In the genomic region with DNA sequence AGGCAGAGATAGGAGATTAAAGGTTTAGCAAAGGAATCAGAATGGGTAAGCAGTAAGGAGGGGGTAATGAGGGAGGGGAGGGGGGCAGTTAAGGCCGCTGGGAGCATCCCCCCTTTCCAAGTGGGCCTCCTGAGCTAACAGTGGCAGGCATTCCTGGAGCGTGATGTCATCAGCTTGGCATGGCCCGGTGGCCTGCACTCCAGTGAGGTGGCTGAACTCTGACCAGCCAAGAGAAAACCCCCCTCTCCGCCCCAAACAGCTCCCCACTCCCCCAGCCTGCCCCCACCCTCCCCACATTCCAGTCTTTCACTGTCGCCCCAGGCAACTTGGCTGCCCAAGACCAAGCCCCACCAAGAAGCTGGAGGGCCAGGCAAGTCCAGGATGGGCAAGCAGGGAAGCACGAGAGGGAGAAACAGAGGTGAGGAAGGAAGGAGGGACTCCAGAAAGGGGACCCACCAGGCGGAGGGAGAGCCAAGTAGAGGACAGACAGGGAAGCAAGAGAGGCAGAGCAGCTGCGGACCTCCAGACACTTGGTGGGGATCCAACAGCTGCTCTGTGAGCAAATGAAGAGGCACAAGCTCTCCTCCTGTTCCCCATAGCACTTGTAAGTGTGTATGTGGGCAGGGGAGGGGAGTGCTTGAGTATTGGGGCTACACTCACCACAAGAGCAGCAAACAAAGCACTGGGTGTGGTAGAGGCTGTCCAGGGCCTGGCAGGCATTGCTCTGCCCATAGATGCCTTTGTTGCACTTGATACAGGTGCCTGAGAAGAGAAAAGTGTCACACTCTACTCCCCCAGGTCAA, we compare ENCODE assay signal across 8 cellular contexts. TPM values are rescaled to one million over a fixed set of nuclear protein-coding genes. Genes with fewer than 3 reads are reported as not detected.
DNase-seq lines count a peak whose midpoint lies in the region; ATAC-seq, FAIRE-seq and TF ChIP-seq lines count a peak whose summit lies in the region.

No MANE protein-coding gene starts in this region.

- H3K4me1 ChIP-seq in K562 (replicated peaks in 1 of 2; ENCODE audit: control insufficient read depth in 2 of 2, insufficient read depth in 2 of 2, low read length in 2 of 2) (peaks cover 25 to 44% of the 10 kb centered on the region in 2 experiments), kidney (ENCODE audit: control insufficient read depth in 1 of 2, insufficient read depth in 1 of 2, low read depth in 1 of 2, low read length in 2 of 2) (peaks cover 40 to 43% of the 10 kb centered on the region in 2 donors), transverse colon (peaks cover 11 to 60% (median 42%) of the 10 kb centered on the region in 4 donors)

- no peaks in the 10 kb centered on the region for H3K36me3 Mint-ChIP-seq in naive thymus-derived CD8-positive, alpha-beta T cell

- H3K4me2 ChIP-seq in K562 (ENCODE audit: insufficient read depth, low read length) = no peak overlapping the region

- no peak overlapping the region for H3K4me3 Mint-ChIP-seq in naive thymus-derived CD8-positive, alpha-beta T cell

- H3K27me3 ChIP-seq in K562 (ENCODE audit: control insufficient read depth in 2 of 2, insufficient read depth in 2 of 2, low read length in 2 of 2) (no peaks in the 10 kb centered on the region), transverse colon (peaks cover 17% of the 10 kb centered on the region)

- no peaks in the 10 kb centered on the region for H3K9me3 Mint-ChIP-seq in naive thymus-derived CD8-positive, alpha-beta T cell

- no peak overlapping the region for H2AFZ ChIP-seq in K562 (ENCODE audit: low read depth, low read length)

- no TSS peak for BruUV-seq in K562 (replicated peaks; lab: Mats Ljungman, UMichigan)

- H3K27ac ChIP-seq in K562 (ENCODE audit: extremely low read depth, low read depth, low read length) (no peak overlapping the region), kidney (ENCODE audit: low read depth in 2 of 2, low read length in 2 of 2) (peak overlapping the region; percentile 64 to 86), transverse colon (peak overlapping the region; percentile 47 to 74 (median 62))

- TF ChIP-seq CTCF in K562 (IDR thresholded peaks at IDR 0.05 in 2 of 3, conservative IDR thresholded peaks at IDR 0.05 in 1 of 3; ENCODE audit: insufficient read depth in 2 of 3, low read depth in 1 of 3, low read length in 3 of 3) = no peak
- no peak for TF ChIP-seq CTCF in kidney (IDR thresholded peaks at IDR 0.05; ENCODE audit: borderline replicate concordance, extremely low read depth, insufficient read depth)
- TF ChIP-seq CTCF in transverse colon (IDR thresholded peaks at IDR 0.05) = no peak
- no peak for TF ChIP-seq CTCF in GM13977 (IDR thresholded peaks at IDR 0.05; ENCODE audit: extremely low read depth, insufficient read depth, missing control alignments)

- H3K79me2 ChIP-seq in K562 (ENCODE audit: control insufficient read depth, insufficient read depth, low read length) = no peaks in the 10 kb centered on the region

- H3K4me3 ChIP-seq in K562 (no peak overlapping the region), kidney (ENCODE audit: low read length in 2 of 2) (peak overlapping the region in 1 of 2 donors; percentile 27), transverse colon (no peak overlapping the region)

- TF ChIP-seq EP300 in K562 (IDR thresholded peaks at IDR 0.05; ENCODE audit: low read length) (no peak), transverse colon (IDR thresholded peaks at IDR 0.05; ENCODE audit: low read depth) (no peak)

- H3K4me1 Mint-ChIP-seq in naive thymus-derived CD8-positive, alpha-beta T cell = peaks cover 3 to 9% (median 6%) of the 10 kb centered on the region in 4 donors

- in situ Hi-C loops in K562 (cut with MboI) (loop anchor here (5.0 kb wide), 1 partner anchor 74 kb away; no protein-coding TSS in a partner anchor), transverse colon (cut with MboI; ENCODE audit: low pct_ligation_motif_present in 1 of 4, low pct_unique_long_range_greater_than_20kb in 1 of 4, low sequenced_read_pairs in 3 of 4) (loop anchor here in 1 of 4 donors (10.0 kb wide), 1 partner anchor 87 kb away; no protein-coding TSS in a partner anchor), GM13977 (cut with MboI; ENCODE audit: low pct_unique_long_range_greater_than_20kb, low sequenced_read_pairs, unreplicated experiment) (loop anchor here (10.0 kb wide), 1 partner anchor 77 kb away; the partner anchor contains the start of gene CDH24)

- H3K9ac ChIP-seq in K562 (ENCODE audit: insufficient read depth in 1 of 2, low read depth in 2 of 2, low read length in 2 of 2) (peak overlapping the region in 1 of 2 experiments; percentile 79; a peak in 2 of 4 replicates), kidney (ENCODE audit: low read length in 2 of 2) (peak overlapping the region in 1 of 2 donors; percentile 63)

- 59% methylated on average over 5 of the region's 8 CpGs for WGBS in K562 (ENCODE audit: insufficient coverage, low coverage, missing lambda C conversion rate)
- WGBS in transverse colon (ENCODE audit: low coverage in 1 of 2), 2 donors = 43% methylated on average over 8 of the region's 8 CpGs; no CpG with 5 or more reads in 1 of the 2 donors

- no peaks in the 10 kb centered on the region for H3K9me1 ChIP-seq in K562 (ENCODE audit: control insufficient read depth, insufficient read depth, low read length)

- TF ChIP-seq POLR2A in K562 (conservative IDR thresholded peaks at IDR 0.05) = no peak
- TF ChIP-seq POLR2A in transverse colon (IDR thresholded peaks at IDR 0.05) = no peak

- peaks cover 0 to 6% (median 0%) of the 10 kb centered on the region in 5 donors for H3K27me3 Mint-ChIP-seq in naive thymus-derived CD8-positive, alpha-beta T cell

- no peak for FAIRE-seq in K562 (lab: Jason Lieb, UNC)
- FAIRE-seq in kidney (lab: Jason Lieb, UNC) = no peak

- intact Hi-C loops in K562 (cut with micrococcal nuclease) (no loop called here), kidney (cut with DNase I) (no loop called here), transverse colon (cut with DNase I; ENCODE audit: low total_unique reads) (no loop called here)

- CTCF ChIA-PET in K562 (lab: Yijun Ruan, JAX; ENCODE audit: low intra/inter-chr PET ratio) = interaction anchor here (0.6 kb wide), 1 partner anchor 240 kb away, joined by 7 read pairs; no protein-coding TSS in a partner anchor

- TF ChIP-seq RAD21 in K562 (CRISPR knock-in tag; conservative IDR thresholded peaks at IDR 0.05 in 1 of 2, IDR thresholded peaks at IDR 0.05 in 1 of 2) = no peak

- POLR2A ChIA-PET in K562 (lab: Yijun Ruan, JAX) = interaction anchor here (0.6 to 1.4 kb wide), 4 partner anchors 9 to 94 kb away, joined by 3 to 7 read pairs (median 5); no protein-coding TSS in a partner anchor
- POLR2A ChIA-PET in naive thymus-derived CD8-positive, alpha-beta T cell (lab: Charles Lee) = interaction anchor here (1.1 kb wide), 1 partner anchor 84 kb away, joined by 3 read pairs; no protein-coding TSS in a partner anchor

- peak; percentile 82 for DNase-seq in HT1080 (ENCODE audit: low read depth)
- DNase-seq in K562 (ENCODE audit: extremely low read depth in 1 of 4, low spot score in 3 of 4) = peak in 3 of 4 experiments; percentile 28 to 69 (median 60)
- DNase-seq in kidney = peak; percentile 85
- DNase-seq in transverse colon = peak; percentile 52
- no peak for DNase-seq in GM13977 (ENCODE audit: low spot score)
- no peak for DNase-seq in OCI-M1 (lab: John Stamatoyannopoulos, UW)
- no peak for DNase-seq in naive thymus-derived CD8-positive, alpha-beta T cell

- H3K27ac Mint-ChIP-seq in naive thymus-derived CD8-positive, alpha-beta T cell = peak overlapping the region in 4 of 10 donors; percentile 1 to 28 (median 16)

- no peaks in the 10 kb centered on the region for H4K20me1 ChIP-seq in K562 (replicated peaks; ENCODE audit: control insufficient read depth, insufficient read depth, low read length)

- no peaks in the 10 kb centered on the region for H3K36me3 ChIP-seq in K562 (ENCODE audit: control insufficient read depth, insufficient read depth, low read length)
- peaks cover 2 to 18% of the 10 kb centered on the region in 2 donors for H3K36me3 ChIP-seq in kidney (ENCODE audit: control insufficient read depth in 1 of 2, insufficient read depth in 2 of 2, low read length in 2 of 2)
- no peaks in the 10 kb centered on the region for H3K36me3 ChIP-seq in transverse colon

- ATAC-seq in K562 = no peak
- ATAC-seq in HG03457 (IDR thresholded peaks at IDR 0.05; ENCODE audit: unreplicated experiment) = no peak
- ATAC-seq in naive thymus-derived CD8-positive, alpha-beta T cell = no peak

- H3K9me3 ChIP-seq in K562 (replicated peaks; ENCODE audit: control insufficient read depth, insufficient read depth, low read depth, low read length) (no peaks in the 10 kb centered on the region), kidney (ENCODE audit: control insufficient read depth in 1 of 2, low read length in 2 of 2) (no peaks in the 10 kb centered on the region), transverse colon (no peaks in the 10 kb centered on the region)

RNA-seq across cellular contexts. Expression of gene AJUBA, which starts 4.5 kb away (rescaled TPM):
- 89.2 and 89.8 TPM in 2 replicates for total RNA-seq in HT1080 (2014; rRNA removed; shearing (Covaris generic))
- 55.1 and 58.6 TPM in 2 replicates for polyA plus RNA-seq in HT1080 (2015; cell fraction: cytosol; rRNA removed)
- polyA plus RNA-seq in HT1080 (2015; cell fraction: nucleus; rRNA removed) = 92.6 and 98.4 TPM in 2 replicates
- total RNA-seq in K562 (2011; cell fraction: chromatin; rRNA removed; ENCODE audit: low replicate concordance) = 12.8 and 18.9 TPM in 2 replicates
- total RNA-seq in K562 (2011; cell fraction: nucleolus; rRNA removed) = 9.2 and 10.0 TPM in 2 replicates
- 10.9 and 18.6 TPM in 2 replicates for total RNA-seq in K562 (2011; cell fraction: nucleoplasm; rRNA removed)
- total RNA-seq in K562 (2014; rRNA removed) = 3.3 and 5.3 TPM in 2 replicates
- total RNA-seq in K562 (2014; rRNA removed; fragmentation: Illumina TruSeq; extraction: Trizol) = 3.1 and 3.2 TPM in 2 replicates
- total RNA-seq in K562 (2015; rRNA removed; fragmentation: Illumina TruSeq; extraction: Trizol) = 1.5 and 1.8 TPM in 2 replicates
- 2.9 and 4.3 TPM in 2 replicates for total RNA-seq in K562 (2021)
- 4.7 and 6.4 TPM in 2 replicates for polyA plus RNA-seq in K562 (2011; rRNA removed)
- polyA plus RNA-seq in K562 (2011; cell fraction: cytosol; rRNA removed) = 3.5 and 5.2 TPM in 2 replicates
- polyA plus RNA-seq in K562 (2011; cell fraction: nucleus; rRNA removed) = 7.3 and 10.0 TPM in 2 replicates
- polyA plus RNA-seq in K562 (2012) = 3.0 and 13.8 TPM in 2 replicates
- polyA plus RNA-seq in K562 (2014; fragmentation: Illumina TruSeq; extraction: Trizol) = 2.3 and 2.8 TPM in 2 replicates
- polyA plus RNA-seq in K562 (2014; fragmentation: Nextera tagmentation; extraction: Ambion mirVana) = 1 to 10 TPM in 1 of 2 experiments, under 1 TPM in 1; 0.73 to 1.6 TPM
- 2.0 and 2.2 TPM in 2 replicates for polyA plus RNA-seq in K562 (2014; rRNA removed)
- polyA minus RNA-seq in K562 (2011; rRNA and poly(A)+ RNA removed) = 10.0 and 10.6 TPM in 2 replicates
- 3.7 and 4.5 TPM in 2 replicates for polyA minus RNA-seq in K562 (2011; cell fraction: cytosol; rRNA and poly(A)+ RNA removed)
- polyA minus RNA-seq in K562 (2011; cell fraction: nucleus; rRNA and poly(A)+ RNA removed) = 4.7 and 9.6 TPM in 2 replicates
- total RNA-seq in kidney = 28.5 TPM
- polyA plus RNA-seq in kidney (ENCODE audit: insufficient read depth, low read depth, low replicate concordance) = 14.6 TPM
- total RNA-seq in transverse colon = 1 to 10 TPM in 3 of 4 donors, not detected in 1; 1.8 to 5.2 (median 3.7) TPM
- total RNA-seq in naive thymus-derived CD8-positive, alpha-beta T cell = 1 to 10 TPM; 1.5 to 1.9 TPM
- polyA plus RNA-seq in naive thymus-derived CD8-positive, alpha-beta T cell = 1 to 10 TPM in 1 of 3 donors, under 1 TPM in 2; 0.05 to 1.2 (median 0.45) TPM

RNA-seq across cellular contexts. Expression of gene HAUS4, which starts 21.0 kb away (rescaled TPM):
- 55.6 and 70.9 TPM in 2 replicates for total RNA-seq in HT1080 (2014; rRNA removed; shearing (Covaris generic))
- 64.9 and 65.3 TPM in 2 replicates for polyA plus RNA-seq in HT1080 (2015; cell fraction: cytosol; rRNA removed)
- 65.0 and 67.3 TPM in 2 replicates for polyA plus RNA-seq in HT1080 (2015; cell fraction: nucleus; rRNA removed)
- total RNA-seq in K562 (2011; cell fraction: chromatin; rRNA removed; ENCODE audit: low replicate concordance) = 69.7 and 91.7 TPM in 2 replicates
- total RNA-seq in K562 (2011; cell fraction: nucleolus; rRNA removed) = 49.2 and 58.2 TPM in 2 replicates
- 65.3 and 66.7 TPM in 2 replicates for total RNA-seq in K562 (2011; cell fraction: nucleoplasm; rRNA removed)
- 53.3 and 62.8 TPM in 2 replicates for total RNA-seq in K562 (2014; rRNA removed)
- total RNA-seq in K562 (2014; rRNA removed; fragmentation: Illumina TruSeq; extraction: Trizol) = 59.2 and 62.3 TPM in 2 replicates
- 44.1 and 49.2 TPM in 2 replicates for total RNA-seq in K562 (2015; rRNA removed; fragmentation: Illumina TruSeq; extraction: Trizol)
- total RNA-seq in K562 (2021) = 47.4 and 49.3 TPM in 2 replicates
- polyA plus RNA-seq in K562 (2011; rRNA removed) = 80.3 and 85.4 TPM in 2 replicates
- 34.3 and 50.3 TPM in 2 replicates for polyA plus RNA-seq in K562 (2011; cell fraction: cytosol; rRNA removed)
- polyA plus RNA-seq in K562 (2011; cell fraction: nucleus; rRNA removed) = 60.6 and 85.4 TPM in 2 replicates
- polyA plus RNA-seq in K562 (2012) = 43.0 and 99.2 TPM in 2 replicates
- polyA plus RNA-seq in K562 (2014; fragmentation: Illumina TruSeq; extraction: Trizol) = 41.2 and 46.3 TPM in 2 replicates
- polyA plus RNA-seq in K562 (2014; fragmentation: Nextera tagmentation; extraction: Ambion mirVana) = 10 to 100 TPM; 12.5 to 13.0 TPM
- 71.8 and 71.9 TPM in 2 replicates for polyA plus RNA-seq in K562 (2014; rRNA removed)
- polyA minus RNA-seq in K562 (2011; rRNA and poly(A)+ RNA removed) = 76.9 and 94.5 TPM in 2 replicates
- polyA minus RNA-seq in K562 (2011; cell fraction: cytosol; rRNA and poly(A)+ RNA removed) = 27.2 and 28.9 TPM in 2 replicates
- polyA minus RNA-seq in K562 (2011; cell fraction: nucleus; rRNA and poly(A)+ RNA removed) = 28.1 and 36.3 TPM in 2 replicates
- total RNA-seq in kidney = 38.1 TPM
- 35.8 TPM for polyA plus RNA-seq in kidney (ENCODE audit: insufficient read depth, low read depth, low replicate concordance)
- 10 to 100 TPM; 66.2 to 98.9 (median 85.1) TPM for total RNA-seq in transverse colon
- 10 to 100 TPM; 24.4 to 26.7 TPM for total RNA-seq in naive thymus-derived CD8-positive, alpha-beta T cell
- polyA plus RNA-seq in naive thymus-derived CD8-positive, alpha-beta T cell = 10 to 100 TPM; 27.1 to 31.7 (median 29.8) TPM

RNA-seq across cellular contexts. Expression of gene C14orf93, which starts 32.1 kb away (rescaled TPM):
- 4.6 and 7.4 TPM in 2 replicates for total RNA-seq in HT1080 (2014; rRNA removed; shearing (Covaris generic))
- polyA plus RNA-seq in HT1080 (2015; cell fraction: cytosol; rRNA removed) = 8.8 and 10.7 TPM in 2 replicates
- 6.9 and 11.2 TPM in 2 replicates for polyA plus RNA-seq in HT1080 (2015; cell fraction: nucleus; rRNA removed)
- 17.1 and 22.1 TPM in 2 replicates for total RNA-seq in K562 (2011; cell fraction: chromatin; rRNA removed; ENCODE audit: low replicate concordance)
- 11.1 and 12.5 TPM in 2 replicates for total RNA-seq in K562 (2011; cell fraction: nucleolus; rRNA removed)
- total RNA-seq in K562 (2011; cell fraction: nucleoplasm; rRNA removed) = 12.4 and 13.6 TPM in 2 replicates
- 17.0 and 18.7 TPM in 2 replicates for total RNA-seq in K562 (2014; rRNA removed)
- 11.1 and 12.9 TPM in 2 replicates for total RNA-seq in K562 (2014; rRNA removed; fragmentation: Illumina TruSeq; extraction: Trizol)
- total RNA-seq in K562 (2015; rRNA removed; fragmentation: Illumina TruSeq; extraction: Trizol) = 11.8 and 14.8 TPM in 2 replicates
- 15.9 and 16.1 TPM in 2 replicates for total RNA-seq in K562 (2021)
- polyA plus RNA-seq in K562 (2011; rRNA removed) = 20.4 and 23.1 TPM in 2 replicates
- 24.5 and 29.4 TPM in 2 replicates for polyA plus RNA-seq in K562 (2011; cell fraction: cytosol; rRNA removed)
- polyA plus RNA-seq in K562 (2011; cell fraction: nucleus; rRNA removed) = 21.8 and 24.5 TPM in 2 replicates
- 11.8 and 23.7 TPM in 2 replicates for polyA plus RNA-seq in K562 (2012)
- 22.0 and 26.3 TPM in 2 replicates for polyA plus RNA-seq in K562 (2014; fragmentation: Illumina TruSeq; extraction: Trizol)
- 1 to 10 TPM; 2.2 to 3.0 TPM for polyA plus RNA-seq in K562 (2014; fragmentation: Nextera tagmentation; extraction: Ambion mirVana)
- polyA plus RNA-seq in K562 (2014; rRNA removed) = 22.4 and 24.3 TPM in 2 replicates
- polyA minus RNA-seq in K562 (2011; rRNA and poly(A)+ RNA removed) = 28.0 and 29.8 TPM in 2 replicates
- polyA minus RNA-seq in K562 (2011; cell fraction: cytosol; rRNA and poly(A)+ RNA removed) = 9.7 and 11.8 TPM in 2 replicates
- polyA minus RNA-seq in K562 (2011; cell fraction: nucleus; rRNA and poly(A)+ RNA removed) = 5.3 and 7.0 TPM in 2 replicates
- 9.5 TPM for total RNA-seq in kidney
- polyA plus RNA-seq in kidney (ENCODE audit: insufficient read depth, low read depth, low replicate concordance) = 9.6 TPM
- total RNA-seq in transverse colon = 10 to 100 TPM; 17.1 to 41.2 (median 23.9) TPM
- 10 to 100 TPM; 16.8 to 17.3 TPM for total RNA-seq in naive thymus-derived CD8-positive, alpha-beta T cell
- 10 to 100 TPM in 1 of 3 donors, 1 to 10 TPM in 2; 5.6 to 10.9 (median 7.5) TPM for polyA plus RNA-seq in naive thymus-derived CD8-positive, alpha-beta T cell

RNA-seq across cellular contexts. Expression of gene PRMT5, which starts 48.7 kb away (rescaled TPM):
- 127 TPM in 2 replicates for total RNA-seq in HT1080 (2014; rRNA removed; shearing (Covaris generic))
- 106 and 111 TPM in 2 replicates for polyA plus RNA-seq in HT1080 (2015; cell fraction: cytosol; rRNA removed)
- 219 and 230 TPM in 2 replicates for polyA plus RNA-seq in HT1080 (2015; cell fraction: nucleus; rRNA removed)
- total RNA-seq in K562 (2011; cell fraction: chromatin; rRNA removed; ENCODE audit: low replicate concordance) = 278 and 432 TPM in 2 replicates
- 251 and 313 TPM in 2 replicates for total RNA-seq in K562 (2011; cell fraction: nucleolus; rRNA removed)
- total RNA-seq in K562 (2011; cell fraction: nucleoplasm; rRNA removed) = 210 and 241 TPM in 2 replicates
- total RNA-seq in K562 (2014; rRNA removed) (123 and 171 TPM in 2 replicates), K562 (2014; rRNA removed; fragmentation: Illumina TruSeq; extraction: Trizol) (222 and 228 TPM in 2 replicates), K562 (2015; rRNA removed; fragmentation: Illumina TruSeq; extraction: Trizol) (245 and 276 TPM in 2 replicates), K562 (2021) (246 and 247 TPM in 2 replicates), kidney (58.7 TPM), transverse colon (10 to 100 TPM; 32.2 to 92.3 (median 43.4) TPM)
- polyA plus RNA-seq in K562 (2011; rRNA removed) (409 and 552 TPM in 2 replicates), K562 (2014; fragmentation: Illumina TruSeq; extraction: Trizol) (270 and 321 TPM in 2 replicates), K562 (2014; fragmentation: Nextera tagmentation; extraction: Ambion mirVana) (100 to 1,000 TPM; 114 to 155 TPM), K562 (2014; rRNA removed) (216 and 257 TPM in 2 replicates), kidney (ENCODE audit: insufficient read depth, low read depth, low replicate concordance) (64.2 TPM)
- polyA plus RNA-seq in K562 (2011; cell fraction: cytosol; rRNA removed) = 792 and 841 TPM in 2 replicates
- polyA plus RNA-seq in K562 (2011; cell fraction: nucleus; rRNA removed) = 583 and 596 TPM in 2 replicates
- 146 and 359 TPM in 2 replicates for polyA plus RNA-seq in K562 (2012)
- polyA minus RNA-seq in K562 (2011; rRNA and poly(A)+ RNA removed) = 300 and 519 TPM in 2 replicates
- polyA minus RNA-seq in K562 (2011; cell fraction: cytosol; rRNA and poly(A)+ RNA removed) = 206 and 309 TPM in 2 replicates
- 93.0 and 134 TPM in 2 replicates for polyA minus RNA-seq in K562 (2011; cell fraction: nucleus; rRNA and poly(A)+ RNA removed)
- total RNA-seq in naive thymus-derived CD8-positive, alpha-beta T cell = 10 to 100 TPM; 37.7 to 38.8 TPM
- 10 to 100 TPM; 42.4 to 67.3 (median 62.2) TPM for polyA plus RNA-seq in naive thymus-derived CD8-positive, alpha-beta T cell

RNA-seq across cellular contexts. Expression of gene PSMB5, which starts 56.8 kb away (rescaled TPM):
- 335 and 366 TPM in 2 replicates for total RNA-seq in HT1080 (2014; rRNA removed; shearing (Covaris generic))
- 247 and 318 TPM in 2 replicates for polyA plus RNA-seq in HT1080 (2015; cell fraction: cytosol; rRNA removed)
- 201 and 216 TPM in 2 replicates for polyA plus RNA-seq in HT1080 (2015; cell fraction: nucleus; rRNA removed)
- total RNA-seq in K562 (2011; cell fraction: chromatin; rRNA removed; ENCODE audit: low replicate concordance) = 49.0 and 108 TPM in 2 replicates
- 166 and 172 TPM in 2 replicates for total RNA-seq in K562 (2011; cell fraction: nucleolus; rRNA removed)
- total RNA-seq in K562 (2011; cell fraction: nucleoplasm; rRNA removed) = 110 and 115 TPM in 2 replicates
- total RNA-seq in K562 (2014; rRNA removed) (279 and 297 TPM in 2 replicates), K562 (2014; rRNA removed; fragmentation: Illumina TruSeq; extraction: Trizol) (204 and 223 TPM in 2 replicates), K562 (2015; rRNA removed; fragmentation: Illumina TruSeq; extraction: Trizol) (210 and 212 TPM in 2 replicates), K562 (2021) (198 and 218 TPM in 2 replicates), kidney (87.1 TPM), transverse colon (10 to 100 TPM in 3 of 4 donors, 1 to 10 TPM in 1; 8.6 to 85.1 (median 42.5) TPM)
- polyA plus RNA-seq in K562 (2011; rRNA removed) (273 and 285 TPM in 2 replicates), K562 (2014; fragmentation: Illumina TruSeq; extraction: Trizol) (194 and 201 TPM in 2 replicates), K562 (2014; fragmentation: Nextera tagmentation; extraction: Ambion mirVana) (1,000 to 10,000 TPM; 1,679 to 1,870 TPM), K562 (2014; rRNA removed) (249 and 269 TPM in 2 replicates), kidney (ENCODE audit: insufficient read depth, low read depth, low replicate concordance) (190 TPM)
- 421 and 454 TPM in 2 replicates for polyA plus RNA-seq in K562 (2011; cell fraction: cytosol; rRNA removed)
- polyA plus RNA-seq in K562 (2011; cell fraction: nucleus; rRNA removed) = 100 and 125 TPM in 2 replicates
- 194 and 217 TPM in 2 replicates for polyA plus RNA-seq in K562 (2012)
- polyA minus RNA-seq in K562 (2011; rRNA and poly(A)+ RNA removed) = 242 and 304 TPM in 2 replicates
- 130 and 188 TPM in 2 replicates for polyA minus RNA-seq in K562 (2011; cell fraction: cytosol; rRNA and poly(A)+ RNA removed)
- 61.7 and 82.4 TPM in 2 replicates for polyA minus RNA-seq in K562 (2011; cell fraction: nucleus; rRNA and poly(A)+ RNA removed)
- 10 to 100 TPM; 30.2 to 35.8 TPM for total RNA-seq in naive thymus-derived CD8-positive, alpha-beta T cell
- polyA plus RNA-seq in naive thymus-derived CD8-positive, alpha-beta T cell = 10 to 100 TPM; 33.2 to 49.7 (median 37.9) TPM

Comparison
In these comparisons a context has a peak if more than half of its experiments do, and no peak if none do; other contexts are left out.
1. DNase-seq: peak in HT1080 (single experiment), K562 (3 of 4), kidney (single experiment) and transverse colon (single experiment); none in GM13977 (single experiment), OCI-M1 (single experiment) and naive thymus-derived CD8-positive, alpha-beta T cell (0 of 10).